10 cellular contexts compared by ENCODE assay signal in genomic region chr10:74502963-74503608, GRCh38.
DNase-seq lines count a peak whose midpoint lies in the region; ATAC-seq and TF ChIP-seq lines count a peak whose summit lies in the region.
"Had no signal": no experiment of that assay in that cellular context is flagged by ENCODE, and none has a peak within 500 bp of the region (broad histone marks: within the 10 kb centered on the region; RNA-seq: fewer than 3 reads in every experiment).

No MANE protein-coding gene starts in this region.

- TF ChIP-seq CTCF in chondrocyte (IDR thresholded peaks at IDR 0.05) = no peak
- no peak for TF ChIP-seq CTCF in retinal pigment epithelial cell (conservative IDR thresholded peaks at IDR 0.05; ENCODE audit: low read depth, low read length)
- TF ChIP-seq CTCF in heart right ventricle (IDR thresholded peaks at IDR 0.05) = no peak

- no peak for DNase-seq in activated CD4-positive, alpha-beta T cell treated with anti-CD3 and anti-CD28 coated beads for 36 hours
- no peak for DNase-seq in activated CD4-positive, alpha-beta T cell treated with anti-CD3 and anti-CD28 coated beads, Interleukin-2, amount 50 U/mL, for 1 hour
- DNase-seq in NOMO-1 treated with DMSO at 0.1 percent for 48 hours (lab: John Stamatoyannopoulos, UW; ENCODE audit: unreplicated experiment) (peak; percentile 65), chondrocyte (ENCODE audit: low spot score) (no peak), retinal pigment epithelial cell (ENCODE audit: low read depth) (peak; percentile 55), heart right ventricle (no peak)
- DNase-seq: ACHN, NCI-H2171 treated with DMSO at 0.1 percent for 48 hours had no signal

- peak; percentile 63 for ATAC-seq in activated CD4-positive, alpha-beta T cell treated with anti-CD3 and anti-CD28 coated beads for 36 hours
- ATAC-seq in HG03565 (IDR thresholded peaks at IDR 0.05; ENCODE audit: unreplicated experiment) (no peak), heart right ventricle (no peak), HG03159 (IDR thresholded peaks at IDR 0.05; ENCODE audit: unreplicated experiment) (no peak)

- POLR2A ChIA-PET in activated CD4-positive, alpha-beta T cell treated with anti-CD3 and anti-CD28 coated beads for 36 hours (lab: Charles Lee) = interaction anchor here (0.6 to 0.8 kb wide), 3 partner anchors 9 to 98 kb away, joined by 3 to 9 read pairs (median 3); no protein-coding TSS in a partner anchor

- H3K9me3 Mint-ChIP-seq in activated CD4-positive, alpha-beta T cell treated with anti-CD3 and anti-CD28 coated beads for 36 hours (ENCODE audit: low read depth) = peaks cover 15% of the 10 kb centered on the region
- peaks cover 12% of the 10 kb centered on the region for H3K9me3 Mint-ChIP-seq in chondrocyte (ENCODE audit: low read depth)

- no peaks in the 10 kb centered on the region for H3K27me3 Mint-ChIP-seq in activated CD4-positive, alpha-beta T cell treated with anti-CD3 and anti-CD28 coated beads for 36 hours
- no peaks in the 10 kb centered on the region for H3K27me3 Mint-ChIP-seq in chondrocyte (ENCODE audit: low read depth)

- H3K27ac ChIP-seq in heart right ventricle = peak overlapping the region in 1 of 10 donors; percentile 45

- peaks cover 0 to 27% (median 13%) of the 10 kb centered on the region in 9 donors for H3K4me1 ChIP-seq in heart right ventricle

- H3K36me3 ChIP-seq in heart right ventricle = peaks cover 0 to 7% (median 0%) of the 10 kb centered on the region in 9 donors

- 83 to 94% methylated on average over 1 of the region's 1 CpG for WGBS in heart right ventricle, 2 donors

- H3K36me3 Mint-ChIP-seq in activated CD4-positive, alpha-beta T cell treated with anti-CD3 and anti-CD28 coated beads for 36 hours (ENCODE audit: low read depth) = peaks cover 53% of the 10 kb centered on the region
- peaks cover 4% of the 10 kb centered on the region for H3K36me3 Mint-ChIP-seq in chondrocyte (ENCODE audit: low read depth)

- H3K27ac Mint-ChIP-seq in activated CD4-positive, alpha-beta T cell treated with anti-CD3 and anti-CD28 coated beads for 36 hours = peak overlapping the region; percentile 81
- H3K27ac Mint-ChIP-seq in chondrocyte (ENCODE audit: unreplicated experiment) = peak overlapping the region; percentile 55

- H3K4me3 Mint-ChIP-seq in activated CD4-positive, alpha-beta T cell treated with anti-CD3 and anti-CD28 coated beads for 36 hours = peak overlapping the region; percentile 6
- H3K4me3 Mint-ChIP-seq in chondrocyte (ENCODE audit: unreplicated experiment) = no peak overlapping the region

- H3K27me3 ChIP-seq in heart right ventricle = no peaks in the 10 kb centered on the region

- peaks cover 0 to 8% (median 0%) of the 10 kb centered on the region in 11 donors for H3K9me3 ChIP-seq in heart right ventricle

- intact Hi-C loops in activated CD4-positive, alpha-beta T cell treated with anti-CD3 and anti-CD28 coated beads for 36 hours (cut with DNase I, micrococcal nuclease) = loop anchor here (5.0 to 10.0 kb wide), 3 partner anchors 294 to 512 kb away; no protein-coding TSS in a partner anchor
- intact Hi-C loops in heart right ventricle (cut with DNase I) = no loop called here

- CTCF ChIA-PET in activated CD4-positive, alpha-beta T cell treated with anti-CD3 and anti-CD28 coated beads for 36 hours (lab: Charles Lee) = no interaction called here

- H3K4me1 Mint-ChIP-seq in activated CD4-positive, alpha-beta T cell treated with anti-CD3 and anti-CD28 coated beads for 36 hours = peaks cover 47% of the 10 kb centered on the region
- peaks cover 28% of the 10 kb centered on the region for H3K4me1 Mint-ChIP-seq in chondrocyte (ENCODE audit: low read depth)

- H3K4me3 ChIP-seq in retinal pigment epithelial cell (ENCODE audit: low read length) (no peak overlapping the region), heart right ventricle (no peak overlapping the region)

Comparison
In these comparisons a context has a peak if more than half of its experiments do, and no peak if none do; other contexts are left out.
1. DNase-seq: peak in NOMO-1 treated with DMSO at 0.1 percent for 48 hours (single experiment) and retinal pigment epithelial cell (single experiment); none in activated CD4-positive, alpha-beta T cell treated with anti-CD3 and anti-CD28 coated beads for 36 hours (single experiment), activated CD4-positive, alpha-beta T cell treated with anti-CD3 and anti-CD28 coated beads, Interleukin-2, amount 50 U/mL, for 1 hour (single experiment), chondrocyte (single experiment) and heart right ventricle (0 of 2).
2. intact Hi-C loops: an anchor here in activated CD4-positive, alpha-beta T cell treated with anti-CD3 and anti-CD28 coated beads for 36 hours (5.0 to 10.0 kb wide); none called in heart right ventricle.